Comparison of ENCODE assay signal across 8 cellular contexts in the genomic region with DNA sequence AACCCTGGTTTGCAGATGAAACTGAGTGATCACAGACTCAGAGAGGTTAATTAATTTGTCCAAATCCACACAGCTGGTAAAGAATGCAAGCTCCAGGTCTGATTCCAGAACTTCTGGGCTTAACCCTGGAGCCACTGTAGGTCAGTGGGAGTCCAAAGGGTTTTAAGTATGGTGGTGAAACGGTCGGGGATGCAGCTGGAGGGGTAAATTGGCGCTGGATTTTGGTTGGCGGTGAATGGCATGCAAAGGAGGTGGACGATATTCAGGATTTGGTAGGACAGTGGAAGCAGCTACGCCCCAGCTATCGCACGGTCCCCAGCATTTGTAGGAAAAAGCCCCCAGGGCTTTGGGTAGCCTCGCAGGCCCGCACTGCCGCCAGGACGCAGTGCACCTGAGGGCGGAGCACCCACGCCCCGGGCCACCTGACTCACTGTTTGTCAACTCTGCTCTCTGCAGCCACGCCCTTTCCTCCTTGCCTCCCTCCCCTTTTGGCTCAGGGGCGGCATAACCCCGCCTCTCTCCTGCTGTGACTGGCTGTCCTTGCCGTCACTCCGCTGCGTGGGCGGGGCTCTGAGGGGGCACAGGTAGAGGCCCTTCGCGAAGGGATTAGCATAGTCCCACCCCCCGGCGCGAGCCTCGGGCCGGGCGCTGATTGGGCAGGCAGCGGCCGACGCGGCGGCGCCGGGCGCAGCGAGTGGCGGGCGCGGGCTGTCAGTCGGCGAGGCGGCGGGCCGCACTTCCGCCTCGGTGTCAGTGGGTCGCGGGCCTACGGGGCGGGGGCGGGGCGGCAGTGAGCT. TPM values are rescaled to one million over a fixed set of nuclear protein-coding genes. Genes with fewer than 3 reads are reported as not detected.
A peak's percentile ranks its signal among the peaks of the same experiment; 100 is the strongest.
DNase-seq lines count a peak whose midpoint lies in the region; ATAC-seq and TF ChIP-seq lines count a peak whose summit lies in the region.

Gene OSBPL2, plus strand, starts transcription at position 750 of the 797 bp plus-strand sequence. CDS start 17,664 bp downstream, outside the sequence.

- H3K36me3 ChIP-seq in H7 (replicated peaks; ENCODE audit: control insufficient read depth, insufficient read depth, low read length), result no peaks in the 10 kb centered on the region

- DNase-seq in EL (peak; percentile 98), H7 (peak; percentile 100), M059J (ENCODE audit: low read depth) (peak; percentile 98), SHP77 (lab: John Stamatoyannopoulos, UW) (peak; percentile 99 to 100), fibroblast of pulmonary artery (ENCODE audit: low read depth) (peak; percentile 97), nephron progenitor cell (peak; percentile 99)
- peak; percentile 100 for DNase-seq in activated effector memory CD4-positive, alpha-beta T cell treated with Interleukin-2 at 50 U/mL for 16 hours
- DNase-seq in stimulated activated naive CD8-positive, alpha-beta T cell treated with anti-CD3 and anti-CD28 coated beads, Interleukin-15, amount 100 ng/mL, for 72 hours, result peak; percentile 100

- no peaks in the 10 kb centered on the region for H3K27me3 ChIP-seq in H7 (ENCODE audit: control insufficient read depth, insufficient read depth, low read length)

- H3K4me3 Mint-ChIP-seq in nephron progenitor cell, result peak within 1 kb of the TSS; percentile 88
- peak within 1 kb of the TSS; percentile 88 to 91 for H3K4me3 Mint-ChIP-seq in stimulated activated naive CD8-positive, alpha-beta T cell treated with anti-CD3 and anti-CD28 coated beads, Interleukin-15, amount 100 ng/mL, for 72 hours

- no peaks in the 10 kb centered on the region for H3K9me3 Mint-ChIP-seq in nephron progenitor cell
- no peaks in the 10 kb centered on the region for H3K9me3 Mint-ChIP-seq in stimulated activated naive CD8-positive, alpha-beta T cell treated with anti-CD3 and anti-CD28 coated beads, Interleukin-15, amount 100 ng/mL, for 72 hours

- H3K4me3 ChIP-seq in H7 (ENCODE audit: insufficient read depth, low read depth, low read length), result peak within 1 kb of the TSS; percentile 54
- H3K4me3 ChIP-seq in fibroblast of pulmonary artery (replicated peaks; ENCODE audit: low read depth, low read length), result peak within 1 kb of the TSS; percentile 71

- H3K27me3 Mint-ChIP-seq in nephron progenitor cell (ENCODE audit: low read depth, poor library complexity), result peaks cover 3% of the 10 kb centered on the region
- H3K27me3 Mint-ChIP-seq in stimulated activated naive CD8-positive, alpha-beta T cell treated with anti-CD3 and anti-CD28 coated beads, Interleukin-15, amount 100 ng/mL, for 72 hours, result peaks cover 6% of the 10 kb centered on the region

- peaks cover 41% of the 10 kb centered on the region for H3K4me1 Mint-ChIP-seq in nephron progenitor cell
- H3K4me1 Mint-ChIP-seq in stimulated activated naive CD8-positive, alpha-beta T cell treated with anti-CD3 and anti-CD28 coated beads, Interleukin-15, amount 100 ng/mL, for 72 hours, result peaks cover 46% of the 10 kb centered on the region

- TF ChIP-seq CTCF in fibroblast of pulmonary artery (IDR thresholded peaks at IDR 0.05; ENCODE audit: low read length, missing control alignments) (no peak), nephron progenitor cell (IDR thresholded peaks at IDR 0.05) (no peak)

- H3K36me3 Mint-ChIP-seq in nephron progenitor cell (ENCODE audit: low read depth), result peaks cover 10% of the 10 kb centered on the region

- H3K27ac Mint-ChIP-seq in nephron progenitor cell, result no peak within 1 kb of the TSS
- H3K27ac Mint-ChIP-seq in stimulated activated naive CD8-positive, alpha-beta T cell treated with anti-CD3 and anti-CD28 coated beads, Interleukin-15, amount 100 ng/mL, for 72 hours, result peak within 1 kb of the TSS; percentile 88 to 94

- peak; percentile 99 for ATAC-seq in stimulated activated naive CD8-positive, alpha-beta T cell treated with anti-CD3 and anti-CD28 coated beads, Interleukin-15, amount 100 ng/mL, for 72 hours

RNA-seq across cellular contexts. Expression of gene OSBPL2, which starts in this region (rescaled TPM):
- total RNA-seq in H7 (2014; rRNA removed; shearing (Covaris generic)), result 21.9 and 26.1 TPM in 2 replicates
- 20.7 and 29.2 TPM in 2 replicates for total RNA-seq in M059J (2014; rRNA removed; shearing (Covaris generic))

Comparison
In these comparisons a context has a peak if more than half of its experiments do, and no peak if none do; other contexts are left out.
1. Peak in every context shown above with its lines: DNase-seq, ATAC-seq and H3K4me3 ChIP-seq.